19 cellular contexts compared by ENCODE assay signal in the genomic region with DNA sequence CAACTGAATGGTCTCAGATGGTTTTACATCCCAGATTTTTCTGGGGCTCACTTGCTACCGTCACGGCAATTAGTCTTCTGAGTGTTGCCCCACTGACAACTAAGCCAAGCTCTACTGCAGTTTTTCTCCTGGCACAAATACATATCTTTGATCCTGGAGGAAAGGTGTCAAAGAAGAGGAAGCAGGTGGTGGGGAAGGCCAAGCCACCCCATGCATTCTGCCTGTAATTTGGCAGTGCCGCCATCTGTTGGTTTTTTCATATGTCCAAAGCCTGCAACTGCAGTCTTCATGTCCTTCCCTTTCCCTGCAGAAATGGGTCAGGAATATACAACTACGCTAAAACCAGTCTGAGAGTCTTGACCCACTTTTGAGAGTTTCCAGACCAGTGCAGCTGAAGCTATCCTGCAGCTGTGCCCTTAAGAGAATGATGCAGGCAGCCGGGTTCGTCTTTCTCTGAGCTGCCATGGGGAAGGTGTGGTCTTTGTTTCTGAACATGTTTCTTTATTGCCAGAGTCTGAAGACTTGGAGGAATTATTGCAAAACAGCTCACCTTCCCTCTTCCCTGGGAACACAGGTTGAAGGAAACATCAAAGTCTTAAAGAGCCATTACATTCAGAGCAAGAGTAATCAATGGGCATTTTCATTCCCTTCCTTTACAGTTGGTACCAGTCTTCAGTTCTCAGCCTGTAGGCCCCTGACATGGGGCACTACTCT.
A peak's percentile ranks its signal among the peaks of the same experiment; 100 is the strongest.
DNase-seq lines count a peak whose midpoint lies in the region; ATAC-seq, FAIRE-seq and TF ChIP-seq lines count a peak whose summit lies in the region.
"Had no signal": no experiment of that assay in that cellular context is flagged by ENCODE, and none has a peak within 500 bp of the region (broad histone marks: within the 10 kb centered on the region; RNA-seq: fewer than 3 reads in every experiment).

No MANE protein-coding gene starts in this region.

- ATAC-seq in HepG2 (0 out of 3 replicates have a peak, but pooled peaks have one; percentile 19), right lobe of liver (no peak)

- no peak overlapping the region for H3K9ac ChIP-seq in HepG2 (ENCODE audit: insufficient read depth, low read depth, low read length)
- no peak overlapping the region for H3K9ac ChIP-seq in keratinocyte (ENCODE audit: control insufficient read depth, extremely low read depth, insufficient read depth, low read length)
- no peak overlapping the region for H3K9ac ChIP-seq in kidney (ENCODE audit: low read length in 2 of 2)
- H3K9ac ChIP-seq: KMS-11 had no signal

- CTCF ChIA-PET in HepG2 (lab: Yijun Ruan, JAX; ENCODE audit: low intra/inter-chr PET ratio, low total read pairs), result no interaction called here

- TF ChIP-seq RAD21 in HepG2 (CRISPR knock-in tag; IDR thresholded peaks at IDR 0.05), result no peak

- no peak overlapping the region for H2AFZ ChIP-seq in HepG2 (ENCODE audit: low read length)
- H2AFZ ChIP-seq in keratinocyte (ENCODE audit: control insufficient read depth, low read length), result peak overlapping the region; percentile 50
- H2AFZ ChIP-seq: PC-9 had no signal

- H3K27me3 ChIP-seq in HepG2 (ENCODE audit: control insufficient read depth in 1 of 2, insufficient read depth in 2 of 2, low read length in 2 of 2), result peaks cover 0 to 4% of the 10 kb centered on the region in 2 experiments; a peak in 2 of 5 replicates
- no peaks in the 10 kb centered on the region for H3K27me3 ChIP-seq in right lobe of liver
- no peaks in the 10 kb centered on the region for H3K27me3 ChIP-seq in keratinocyte (ENCODE audit: control insufficient read depth, extremely low read depth, insufficient read depth, low read length)
- no peaks in the 10 kb centered on the region for H3K27me3 ChIP-seq in thymus (ENCODE audit: control insufficient read depth, insufficient read depth)
- H3K27me3 ChIP-seq: BE2C had no signal

- peak; percentile 37; the same call in 1 of the 2 replicates for TF ChIP-seq CTCF in HepG2 (CRISPR knock-in tag; IDR thresholded peaks at IDR 0.05)
- TF ChIP-seq CTCF in right lobe of liver (IDR thresholded peaks at IDR 0.05), result no peak
- TF ChIP-seq CTCF in keratinocyte (optimal IDR thresholded peaks at IDR 0.05 in 1 of 3, IDR thresholded peaks at IDR 0.05 in 1 of 3, conservative IDR thresholded peaks at IDR 0.05 in 1 of 3; ENCODE audit: extremely low read depth in 1 of 3, insufficient read depth in 2 of 3, low read length in 3 of 3), result peak in 1 of 3 experiments; percentile 19
- TF ChIP-seq CTCF in kidney (IDR thresholded peaks at IDR 0.05; ENCODE audit: borderline replicate concordance, extremely low read depth, insufficient read depth), result no peak

- H3K79me2 ChIP-seq in HepG2 (ENCODE audit: insufficient read depth, low read length) (no peaks in the 10 kb centered on the region), keratinocyte (ENCODE audit: control insufficient read depth, insufficient read depth, low read length) (no peaks in the 10 kb centered on the region)

- dilution Hi-C loops in keratinocyte (cut with MboI; ENCODE audit: extremely low pct_ligation_motif_present, low sequenced_read_pairs), result no loop called here

- 57% methylated on average over 6 of the region's 6 CpGs for WGBS in HepG2 (ENCODE audit: low lambda C conversion rate)
- 90% methylated on average over 3 of the region's 6 CpGs for WGBS in right lobe of liver (ENCODE audit: insufficient coverage, low coverage, low lambda C conversion rate, missing lambda C conversion rate)
- WGBS in thymus, result 91% methylated on average over 6 of the region's 6 CpGs

- no peak overlapping the region for H3K4me2 ChIP-seq in HepG2 (ENCODE audit: low read depth, low read length)
- H3K4me2 ChIP-seq in keratinocyte (ENCODE audit: control insufficient read depth, extremely low read depth, insufficient read depth, low read depth, low read length), result no peak overlapping the region
- H3K4me2 ChIP-seq: KMS-11, PC-9 had no signal

- H3K4me1 ChIP-seq in HepG2 (ENCODE audit: insufficient read depth, low read length) (no peaks in the 10 kb centered on the region), right lobe of liver (no peaks in the 10 kb centered on the region), keratinocyte (ENCODE audit: control insufficient read depth, extremely low read depth, insufficient read depth, low read length) (peaks cover 53% of the 10 kb centered on the region), thymus (ENCODE audit: control insufficient read depth, insufficient read depth, low read length) (no peaks in the 10 kb centered on the region), kidney (ENCODE audit: control insufficient read depth in 1 of 2, insufficient read depth in 1 of 2, low read depth in 1 of 2, low read length in 2 of 2) (peaks cover 0 to 2% of the 10 kb centered on the region in 2 donors)
- H3K4me1 ChIP-seq: BE2C had no signal

- intact Hi-C loops in HepG2 (cut with micrococcal nuclease; ENCODE audit: unreplicated experiment), result no loop called here
- intact Hi-C loops in right lobe of liver (cut with DNase I), result no loop called here
- intact Hi-C loops in kidney (cut with DNase I), result no loop called here

- TF ChIP-seq POLR2A in HepG2 (IDR thresholded peaks at IDR 0.05; ENCODE audit: insufficient read depth in 1 of 2, low read depth in 2 of 2, low read length in 2 of 2) (no peak), right lobe of liver (IDR thresholded peaks at IDR 0.05) (no peak)

- no TSS peak for BruUV-seq in HepG2 (replicated peaks; lab: Mats Ljungman, UMichigan)

- TF ChIP-seq EP300 in HepG2 (IDR thresholded peaks at IDR 0.05; ENCODE audit: low read depth in 2 of 2, low read length in 2 of 2), result no peak
- no peak for TF ChIP-seq EP300 in HepG2 (CRISPR knock-in tag; IDR thresholded peaks at IDR 0.05; ENCODE audit: borderline replicate concordance)

- DNase-seq in HepG2 (ENCODE audit: low spot score) (no peak), right lobe of liver (no peak), cerebellar cortex (ENCODE audit: low spot score) (peak; percentile 13), keratinocyte (ENCODE audit: low read depth, low spot score) (no peak), NCI-H1048 (lab: John Stamatoyannopoulos, UW) (no peak), kidney (no peak)
- DNase-seq in stimulated activated CD4-positive, alpha-beta T cell treated with anti-CD3 and anti-CD28 coated beads, Interleukin-12 subunit alpha, Interleukin-12 subunit beta, amount 100 ng/mL, for 4 hours, result no peak
- DNase-seq: BE2C; CD4-positive, CD25-positive, alpha-beta regulatory T cell; DMS53; H7; NCI-H1436; NCI-H1930; NCI-H2171 treated with DMSO at 0.1 percent for 48 hours; NCI-H774; PC-9 had no signal

- H3K9me3 ChIP-seq in HepG2 (ENCODE audit: low read length) (no peaks in the 10 kb centered on the region), right lobe of liver (no peaks in the 10 kb centered on the region), keratinocyte (ENCODE audit: control insufficient read depth, low read depth, low read length) (no peaks in the 10 kb centered on the region), thymus (ENCODE audit: control insufficient read depth) (no peaks in the 10 kb centered on the region), kidney (ENCODE audit: control insufficient read depth in 1 of 2, low read length in 2 of 2) (no peaks in the 10 kb centered on the region)
- H3K9me3 ChIP-seq: BE2C had no signal

- POLR2A ChIA-PET in HepG2 (lab: Yijun Ruan, JAX), result no interaction called here

- no peaks in the 10 kb centered on the region for H4K20me1 ChIP-seq in HepG2 (ENCODE audit: insufficient read depth, low read length)
- H4K20me1 ChIP-seq in keratinocyte (ENCODE audit: control insufficient read depth, extremely low read depth, insufficient read depth, low read length), result no peaks in the 10 kb centered on the region

- H3K4me3 ChIP-seq in HepG2 (replicated peaks in 1 of 3; ENCODE audit: insufficient read depth in 1 of 3, low read depth in 2 of 3, low read length in 3 of 3) (no peak overlapping the region), right lobe of liver (no peak overlapping the region), keratinocyte (ENCODE audit: control insufficient read depth in 2 of 3, extremely low read depth in 1 of 3, insufficient read depth in 2 of 3, low read depth in 1 of 3, low read length in 3 of 3) (no peak overlapping the region), thymus (ENCODE audit: low read length) (no peak overlapping the region), kidney (ENCODE audit: low read length in 2 of 2) (no peak overlapping the region)
- H3K4me3 ChIP-seq: PC-9 had no signal

- FAIRE-seq in HepG2 (lab: Jason Lieb, UNC), result no peak
- FAIRE-seq in keratinocyte (lab: Jason Lieb, UNC), result peak; percentile 20
- no peak for FAIRE-seq in kidney (lab: Jason Lieb, UNC)
- FAIRE-seq: A204.1 had no signal

- in situ Hi-C loops in HepG2 (cut with HindIII; ENCODE audit: extremely low pct_ligation_motif_present, low pct_unique_long_range_greater_than_20kb), result no loop called here

- H3K27ac ChIP-seq in HepG2 (ENCODE audit: extremely low read length, insufficient read depth, low read length) (no peak overlapping the region), right lobe of liver (no peak overlapping the region), keratinocyte (ENCODE audit: control insufficient read depth, insufficient read depth, low read length) (no peak overlapping the region), thymus (ENCODE audit: low read depth) (peak overlapping the region; percentile 57), kidney (ENCODE audit: low read depth in 2 of 2, low read length in 2 of 2) (no peak overlapping the region)
- H3K27ac ChIP-seq: KMS-11, PC-9 had no signal

- no peaks in the 10 kb centered on the region for H3K36me3 ChIP-seq in HepG2 (replicated peaks in 1 of 2; ENCODE audit: control insufficient read depth in 1 of 2, insufficient read depth in 2 of 2, low read length in 2 of 2)
- H3K36me3 ChIP-seq in right lobe of liver, result no peaks in the 10 kb centered on the region
- H3K36me3 ChIP-seq in keratinocyte (ENCODE audit: control insufficient read depth in 2 of 2, extremely low read depth in 1 of 2, insufficient read depth in 2 of 2, low read length in 2 of 2), result no peaks in the 10 kb centered on the region
- H3K36me3 ChIP-seq in thymus (ENCODE audit: control insufficient read depth, insufficient read depth), result no peaks in the 10 kb centered on the region
- H3K36me3 ChIP-seq in kidney (ENCODE audit: control insufficient read depth in 1 of 2, insufficient read depth in 2 of 2, low read length in 2 of 2), result no peaks in the 10 kb centered on the region
- H3K36me3 ChIP-seq: BE2C had no signal

- H3K9me1 ChIP-seq in keratinocyte (ENCODE audit: control insufficient read depth, extremely low read depth, insufficient read depth, low read length), result no peaks in the 10 kb centered on the region

TF ChIP-seq in HepG2, 621 proteins besides CTCF, POLR2A, EP300 and RAD21 (continues in another document):
- TF ChIP-seq STAG1 (CRISPR knock-in tag; IDR thresholded peaks at IDR 0.05) (peak; percentile 61), ZNF17 (CRISPR knock-in tag; IDR thresholded peaks at IDR 0.05) (no peak), NCOR1 (IDR thresholded peaks at IDR 0.05; ENCODE audit: borderline replicate concordance, low read length) (no peak), EZH2 (conservative IDR thresholded peaks at IDR 0.05; ENCODE audit: low read depth, low read length) (no peak)
- TF ChIP-seq, protein P1, sequence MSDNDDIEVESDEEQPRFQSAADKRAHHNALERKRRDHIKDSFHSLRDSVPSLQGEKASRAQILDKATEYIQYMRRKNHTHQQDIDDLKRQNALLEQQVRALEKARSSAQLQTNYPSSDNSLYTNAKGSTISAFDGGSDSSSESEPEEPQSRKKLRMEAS (IDR thresholded peaks at IDR 0.05), result peak; percentile 58
